ENCODE assay signal across 8 cellular contexts in the genomic region with DNA sequence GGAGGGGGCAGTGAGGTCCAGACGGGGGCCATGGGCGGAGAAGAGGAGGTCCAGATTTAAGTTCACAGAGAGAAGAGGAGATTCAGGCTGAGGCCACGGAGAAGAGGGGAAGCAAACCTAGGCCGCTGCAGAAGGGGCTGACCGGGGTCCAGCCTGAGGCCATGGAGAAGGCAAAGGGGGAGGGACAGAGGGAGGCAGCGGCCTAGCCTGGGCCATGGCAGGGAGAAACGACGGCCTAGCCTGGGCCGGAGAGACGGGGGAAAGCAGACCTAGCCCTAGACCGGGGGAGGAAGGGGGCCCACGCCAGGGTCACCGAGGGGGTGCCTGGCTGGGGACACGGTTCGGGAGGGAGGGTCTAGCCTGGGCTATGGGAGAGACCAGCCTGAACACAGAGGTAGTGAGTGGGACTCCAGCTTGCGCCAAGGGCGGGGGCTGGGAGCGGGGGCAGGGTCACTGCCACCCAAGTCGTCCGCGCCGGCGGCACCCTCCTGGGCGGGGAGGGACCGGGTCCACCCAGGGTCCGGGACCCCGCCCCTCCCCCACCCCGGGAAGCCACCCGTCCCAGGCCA. TPM values are rescaled to one million over a fixed set of nuclear protein-coding genes. Genes with fewer than 3 reads are reported as not detected.
A peak's percentile ranks its signal among the peaks of the same experiment; 100 is the strongest.
DNase-seq lines count a peak whose midpoint lies in the region; ATAC-seq and TF ChIP-seq lines count a peak whose summit lies in the region.

No MANE protein-coding gene starts in this region.

- 4% methylated on average over 15 of the region's 29 CpGs for WGBS in SK-N-SH (ENCODE audit: low lambda C conversion rate)

- CTCF ChIA-PET in SK-N-SH (lab: Yijun Ruan, JAX): interaction anchor here (1.3 to 1.4 kb wide), 2 partner anchors 36 to 94 kb away, joined by 3 read pairs; no protein-coding TSS in a partner anchor

- ATAC-seq in HG02981 (IDR thresholded peaks at IDR 0.05; ENCODE audit: unreplicated experiment): peak; percentile 14
- peak in 1 of 2 donors; percentile 3 for ATAC-seq in naive thymus-derived CD8-positive, alpha-beta T cell

- H3K9me3 ChIP-seq in SK-N-SH: no peaks in the 10 kb centered on the region

- H2AFZ ChIP-seq in SK-N-SH (ENCODE audit: low read depth): no peak overlapping the region

- no peak for TF ChIP-seq RAD21 in SK-N-SH (IDR thresholded peaks at IDR 0.05; ENCODE audit: low read length)

- no peaks in the 10 kb centered on the region for H3K27me3 Mint-ChIP-seq in naive thymus-derived CD8-positive, alpha-beta T cell

- H3K4me2 ChIP-seq in SK-N-SH: peak overlapping the region; percentile 100

- H3K4me1 ChIP-seq in SK-N-SH (ENCODE audit: control insufficient read depth in 1 of 2, insufficient read depth in 2 of 2, low read depth in 1 of 2, low read length in 1 of 2): peaks cover 34 to 51% of the 10 kb centered on the region in 2 experiments

- H3K4me1 Mint-ChIP-seq in naive thymus-derived CD8-positive, alpha-beta T cell: peaks cover 45 to 83% (median 71%) of the 10 kb centered on the region in 4 donors

- POLR2A ChIA-PET in SK-N-SH (lab: Yijun Ruan, JAX): interaction anchor here (1.0 kb wide), 1 partner anchor 79 kb away, joined by 4 read pairs; no protein-coding TSS in a partner anchor
- POLR2A ChIA-PET in naive thymus-derived CD8-positive, alpha-beta T cell (lab: Charles Lee): interaction anchor here (0.6 to 28.2 kb wide), 12 partner anchors 9 to 174 kb away, joined by 3 to 808 read pairs (median 6); a partner anchor contains a TSS

- no peak for TF ChIP-seq CTCF in SK-N-SH (IDR thresholded peaks at IDR 0.05)

- H3K9me2 ChIP-seq in SK-N-SH: no peaks in the 10 kb centered on the region

- H3K79me2 ChIP-seq in SK-N-SH (ENCODE audit: insufficient read depth): peaks cover 65% of the 10 kb centered on the region

- peaks cover 50% of the 10 kb centered on the region for H4K20me1 ChIP-seq in SK-N-SH (ENCODE audit: insufficient read depth)

- peaks cover 0 to 30% (median 2%) of the 10 kb centered on the region in 3 donors for H3K36me3 Mint-ChIP-seq in naive thymus-derived CD8-positive, alpha-beta T cell

- TF ChIP-seq EP300 in SK-N-SH (IDR thresholded peaks at IDR 0.05; ENCODE audit: borderline replicate concordance in 1 of 2, low read depth in 1 of 2, low read length in 1 of 2): no peak

- no peaks in the 10 kb centered on the region for H3K9me3 Mint-ChIP-seq in naive thymus-derived CD8-positive, alpha-beta T cell

- H3K4me3 Mint-ChIP-seq in naive thymus-derived CD8-positive, alpha-beta T cell: peak overlapping the region; percentile 89 to 96 (median 94)

- H3K27ac Mint-ChIP-seq in naive thymus-derived CD8-positive, alpha-beta T cell: peak overlapping the region; percentile 89 to 97 (median 95)

- H3K27me3 ChIP-seq in SK-N-SH (ENCODE audit: insufficient read depth): no peaks in the 10 kb centered on the region

- H3K36me3 ChIP-seq in SK-N-SH (replicated peaks in 1 of 2; ENCODE audit: control insufficient read depth in 1 of 2, insufficient read depth in 2 of 2, low read length in 1 of 2): peaks cover 0 to 24% of the 10 kb centered on the region in 2 experiments

- no peaks in the 10 kb centered on the region for H3F3A ChIP-seq in SK-N-SH (replicated peaks; ENCODE audit: insufficient read depth)

- H3K27ac ChIP-seq in SK-N-SH (ENCODE audit: low read depth in 2 of 2, low read length in 1 of 2): peak overlapping the region; percentile 68 to 92; a peak in 3 of 4 replicates

- peak overlapping the region; percentile 70 to 93 for H3K4me3 ChIP-seq in SK-N-SH (ENCODE audit: low read depth in 2 of 2, low read length in 1 of 2)

- DNase-seq in activated naive CD4-positive, alpha-beta T cell treated with Interleukin-2 at 50 U/mL for 16 hours: peak; percentile 21
- DNase-seq in activated naive CD4-positive, alpha-beta T cell (lab: John Stamatoyannopoulos, UW): no peak
- DNase-seq in SK-N-SH (peak; percentile 76), epidermal melanocyte (ENCODE audit: insufficient read length, low spot score) (peak; percentile 39), inferior parietal cortex (ENCODE audit: extremely low spot score) (no peak), SW480 (ENCODE audit: low spot score) (no peak)
- DNase-seq in naive thymus-derived CD8-positive, alpha-beta T cell: peak in 1 of 10 donors; percentile 63

- peak overlapping the region; percentile 88 for H3K9ac ChIP-seq in SK-N-SH

TF ChIP-seq in SK-N-SH, 30 proteins besides CTCF, POLR2A, EP300 and RAD21:
- TF ChIP-seq, protein P1, sequence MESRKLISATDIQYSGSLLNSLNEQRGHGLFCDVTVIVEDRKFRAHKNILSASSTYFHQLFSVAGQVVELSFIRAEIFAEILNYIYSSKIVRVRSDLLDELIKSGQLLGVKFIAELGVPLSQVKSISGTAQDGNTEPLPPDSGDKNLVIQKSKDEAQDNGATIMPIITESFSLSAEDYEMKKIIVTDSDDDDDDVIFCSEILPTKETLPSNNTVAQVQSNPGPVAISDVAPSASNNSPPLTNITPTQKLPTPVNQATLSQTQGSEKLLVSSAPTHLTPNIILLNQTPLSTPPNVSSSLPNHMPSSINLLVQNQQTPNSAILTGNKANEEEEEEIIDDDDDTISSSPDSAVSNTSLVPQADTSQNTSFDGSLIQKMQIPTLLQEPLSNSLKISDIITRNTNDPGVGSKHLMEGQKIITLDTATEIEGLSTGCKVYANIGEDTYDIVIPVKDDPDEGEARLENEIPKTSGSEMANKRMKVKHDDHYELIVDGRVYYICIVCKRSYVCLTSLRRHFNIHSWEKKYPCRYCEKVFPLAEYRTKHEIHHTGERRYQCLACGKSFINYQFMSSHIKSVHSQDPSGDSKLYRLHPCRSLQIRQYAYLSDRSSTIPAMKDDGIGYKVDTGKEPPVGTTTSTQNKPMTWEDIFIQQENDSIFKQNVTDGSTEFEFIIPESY (IDR thresholded peaks at IDR 0.05; ENCODE audit: borderline replicate concordance, low read depth): no peak
- TF ChIP-seq FOXJ3 (CRISPR knock-in tag; IDR thresholded peaks at IDR 0.05): no peak
- TF ChIP-seq RCOR1 (IDR thresholded peaks at IDR 0.05; ENCODE audit: low read length): no peak
- TF ChIP-seq MXI1 (IDR thresholded peaks at IDR 0.05; ENCODE audit: low read depth, low read length): peak; percentile 33; the same call in 1 of the 2 replicates
- 0 out of 2 replicates have a peak, but pooled peaks have one; percentile 4 for TF ChIP-seq SMC3 (IDR thresholded peaks at IDR 0.05; ENCODE audit: low read depth, low read length)
- no peak for TF ChIP-seq EZH2phosphoT487 (IDR thresholded peaks at IDR 0.05; ENCODE audit: borderline replicate concordance, low read depth)

RNA-seq across cellular contexts. Expression of a gene that starts 0.5 kb away (rescaled TPM):
- polyA plus RNA-seq in SK-N-SH (2012; rRNA removed): 116 and 122 TPM in 2 replicates
- polyA plus RNA-seq in SK-N-SH (2012; cell fraction: cytosol; rRNA removed): 137 and 163 TPM in 2 replicates
- 55.0 and 73.6 TPM in 2 replicates for polyA plus RNA-seq in SK-N-SH (2012; cell fraction: nucleus; rRNA removed)
- 100 to 1,000 TPM; 268 to 289 TPM for total RNA-seq in naive thymus-derived CD8-positive, alpha-beta T cell
- polyA plus RNA-seq in naive thymus-derived CD8-positive, alpha-beta T cell: 100 to 1,000 TPM; 475 to 592 (median 562) TPM

Comparison
In these comparisons a context has a peak if more than half of its experiments do, and no peak if none do; other contexts are left out.
1. DNase-seq: peak in activated naive CD4-positive, alpha-beta T cell treated with Interleukin-2 at 50 U/mL for 16 hours (single experiment), SK-N-SH (single experiment) and epidermal melanocyte (single experiment); none in activated naive CD4-positive, alpha-beta T cell (0 of 4), inferior parietal cortex (single experiment) and SW480 (single experiment).